26 cellular contexts compared by ENCODE assay signal in genomic region chr17:75505152-75505409, GRCh38.
"Had no signal": no experiment of that assay in that cellular context is flagged by ENCODE, and none has a peak within 500 bp of the region (broad histone marks: within the 10 kb centered on the region; RNA-seq: fewer than 3 reads in every experiment).

No MANE protein-coding gene starts in this region.

- H3K27ac ChIP-seq: body of pancreas, SK-N-MC, WERI-Rb-1 had no signal

- H3K27me3 ChIP-seq: body of pancreas had no signal

- FAIRE-seq: bronchial epithelial cell, TTC549 had no signal

- H3K9me3 ChIP-seq: body of pancreas had no signal

- H3K4me3 ChIP-seq: body of pancreas, SK-N-MC had no signal

- ATAC-seq: activated CD4-positive, alpha-beta T cell treated with anti-CD3 and anti-CD28 coated beads for 36 hours; body of pancreas; Right ventricle myocardium inferior; T-cell had no signal

- DNase-seq: activated CD4-positive, alpha-beta memory T cell treated with anti-CD3 and anti-CD28 coated beads, Interleukin-2, amount 10 ng/mL, durations not matched to agents 7 days and 5 days; activated CD4-positive, alpha-beta T cell treated with anti-CD3 and anti-CD28 coated beads for 36 hours; activated CD4-positive, alpha-beta T cell treated with anti-CD3 and anti-CD28 coated beads, Interleukin-2, amount 50 U/mL, for 1 hour; activated CD8-positive, alpha-beta memory T cell treated with anti-CD3 and anti-CD28 coated beads, Interleukin-2, amount 50 U/mL, for 4 hours; activated effector memory CD4-positive, alpha-beta T cell treated with Interleukin-2 at 50 U/mL for 16 hours; activated naive CD4-positive, alpha-beta T cell; aorta; body of pancreas; MM.1S; NCI-H1105; NCI-H1436; NCI-H1694 treated with DMSO at 0.1 percent for 48 hours; NCI-H2029 treated with DMSO at 0.1 percent for 48 hours; NCI-H345; NCI-H510A; NCI-H69; NK-92 treated with Interleukin-12 subunit alpha and Interleukin-12 subunit beta, amount 100 ng/mL, for 24 hours; PC-3; T-cell; T-helper 2 cell; T1000; WERI-Rb-1 had no signal
